Comparison of ENCODE assay signal across 1 cellular context in the genomic region with DNA sequence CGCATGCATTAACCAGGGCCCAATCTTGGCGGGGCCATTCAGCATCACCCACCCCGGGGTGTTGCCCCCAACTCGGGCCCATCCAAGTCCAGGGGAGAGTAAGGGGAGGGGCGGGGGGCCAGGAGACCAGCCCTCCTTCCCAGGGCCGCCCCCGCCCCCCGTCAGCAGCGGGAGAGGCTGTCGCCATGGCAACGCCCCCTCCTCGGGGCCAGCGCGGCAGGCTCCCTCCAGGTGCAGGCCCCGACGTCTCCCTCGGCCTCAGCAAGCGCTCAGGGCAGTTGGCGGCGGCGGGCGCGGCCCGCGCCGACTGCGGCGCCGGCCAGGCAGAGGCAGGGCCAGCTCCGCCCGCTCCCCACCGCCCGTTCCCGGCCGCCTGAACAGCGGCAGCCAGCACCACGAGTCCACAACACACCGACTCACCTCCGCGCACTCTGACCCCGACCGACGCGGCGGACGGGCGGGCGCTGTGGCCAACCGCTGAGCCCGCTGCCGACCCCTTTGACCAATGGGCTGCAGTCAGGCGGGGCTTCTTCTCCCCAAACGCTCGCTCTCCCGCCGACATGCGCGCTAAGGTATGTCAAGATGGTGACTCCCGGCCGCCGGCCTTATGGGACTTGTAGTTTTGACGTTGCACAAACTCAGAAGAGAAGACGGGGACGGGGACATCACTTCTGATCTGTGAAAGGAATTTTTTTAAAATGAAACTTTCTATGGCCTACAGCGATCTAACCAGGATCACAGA.
TF ChIP-seq lines count a peak whose summit lies in the region.

A gene with protein sequence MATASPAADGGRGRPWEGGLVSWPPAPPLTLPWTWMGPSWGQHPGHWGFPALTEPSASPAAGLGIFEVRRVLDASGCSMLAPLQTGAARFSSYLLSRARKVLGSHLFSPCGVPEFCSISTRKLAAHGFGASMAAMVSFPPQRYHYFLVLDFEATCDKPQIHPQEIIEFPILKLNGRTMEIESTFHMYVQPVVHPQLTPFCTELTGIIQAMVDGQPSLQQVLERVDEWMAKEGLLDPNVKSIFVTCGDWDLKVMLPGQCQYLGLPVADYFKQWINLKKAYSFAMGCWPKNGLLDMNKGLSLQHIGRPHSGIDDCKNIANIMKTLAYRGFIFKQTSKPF (minus strand): TSS at position 418 of the 742 bp plus-strand sequence. CDS start 231 bp downstream, at position 187.

TF ChIP-seq in HepG2, 621 proteins besides CTCF, POLR2A, EP300 and RAD21 (continued from another document and continues in another):
- TF ChIP-seq YEATS4 (CRISPR knock-in tag; IDR thresholded peaks at IDR 0.05; ENCODE audit: borderline replicate concordance) (peak; percentile 93), RFXAP (CRISPR knock-in tag; IDR thresholded peaks at IDR 0.05; ENCODE audit: borderline replicate concordance) (no peak; the same call in 1 of the 2 replicates), BCL6 (CRISPR knock-in tag; IDR thresholded peaks at IDR 0.05) (no peak), MAF1 (CRISPR knock-in tag; IDR thresholded peaks at IDR 0.05; ENCODE audit: borderline replicate concordance) (no peak), FOXP1 (IDR thresholded peaks at IDR 0.05) (no peak), FOXP1 (CRISPR knock-in tag; IDR thresholded peaks at IDR 0.05) (no peak), PHF8 (CRISPR knock-in tag; IDR thresholded peaks at IDR 0.05) (peak; percentile 76), SOX13 (IDR thresholded peaks at IDR 0.05) (no peak), SOX13 (CRISPR knock-in tag; conservative IDR thresholded peaks at IDR 0.05 in 1 of 2, IDR thresholded peaks at IDR 0.05 in 1 of 2) (no peak), GTF3A (CRISPR knock-in tag; conservative IDR thresholded peaks at IDR 0.05) (0 out of 2 replicates have a peak, but pooled peaks have one; percentile 68), KMT2A (CRISPR knock-in tag; IDR thresholded peaks at IDR 0.05) (0 out of 2 replicates have a peak, but pooled peaks have one; percentile 28), GZF1 (CRISPR knock-in tag; IDR thresholded peaks at IDR 0.05) (no peak), ZNF674 (CRISPR knock-in tag; IDR thresholded peaks at IDR 0.05; ENCODE audit: low read depth) (no peak), HCFC1 (IDR thresholded peaks at IDR 0.05; ENCODE audit: low read depth, low read length) (peak; percentile 89), KLF12 (CRISPR knock-in tag; IDR thresholded peaks at IDR 0.05; ENCODE audit: borderline replicate concordance) (peak; percentile 37; the same call in 1 of the 2 replicates), SOX6 (IDR thresholded peaks at IDR 0.05) (no peak), SOX6 (CRISPR knock-in tag; IDR thresholded peaks at IDR 0.05) (no peak), ESRRA (CRISPR knock-in tag; IDR thresholded peaks at IDR 0.05; ENCODE audit: low read depth) (no peak), MAFF (IDR thresholded peaks at IDR 0.05; ENCODE audit: low read depth, low read length) (no peak), TRIM24 (CRISPR knock-in tag; IDR thresholded peaks at IDR 0.05) (no peak), ZFP90 (CRISPR knock-in tag; IDR thresholded peaks at IDR 0.05; ENCODE audit: borderline replicate concordance) (0 out of 2 replicates have a peak, but pooled peaks have one; percentile 9), GFI1 (CRISPR knock-in tag; IDR thresholded peaks at IDR 0.05; ENCODE audit: borderline replicate concordance) (no peak; the same call in 1 of the 2 replicates), SMAD9 (CRISPR knock-in tag; IDR thresholded peaks at IDR 0.05) (no peak), JUND (CRISPR knock-in tag; IDR thresholded peaks at IDR 0.05) (no peak), SP1 (IDR thresholded peaks at IDR 0.05) (no peak), SP1 (CRISPR knock-in tag; IDR thresholded peaks at IDR 0.05) (no peak), NFIB (CRISPR knock-in tag; IDR thresholded peaks at IDR 0.05; ENCODE audit: borderline replicate concordance) (no peak), TBP (CRISPR knock-in tag; IDR thresholded peaks at IDR 0.05) (no peak), SAP130 (CRISPR knock-in tag; IDR thresholded peaks at IDR 0.05; ENCODE audit: low read depth) (peak; percentile 90), MYC (CRISPR knock-in tag; IDR thresholded peaks at IDR 0.05; ENCODE audit: borderline replicate concordance) (peak; percentile 92; the same call in 1 of the 2 replicates), PLRG1 (conservative IDR thresholded peaks at IDR 0.05) (no peak), ZNF556 (CRISPR knock-in tag; IDR thresholded peaks at IDR 0.05; ENCODE audit: borderline replicate concordance) (peak; percentile 37; the same call in 1 of the 2 replicates), ETV5 (CRISPR knock-in tag; IDR thresholded peaks at IDR 0.05; ENCODE audit: borderline replicate concordance) (no peak; the same call in 1 of the 2 replicates), CCDC6 (CRISPR knock-in tag; IDR thresholded peaks at IDR 0.05) (no peak; the same call in 1 of the 2 replicates), RARA (CRISPR knock-in tag; IDR thresholded peaks at IDR 0.05) (no peak), CBX2 (IDR thresholded peaks at IDR 0.05; ENCODE audit: low read depth, low read length) (no peak), CBX2 (CRISPR knock-in tag; IDR thresholded peaks at IDR 0.05; ENCODE audit: low read depth) (no peak), ZNF335 (CRISPR knock-in tag; IDR thresholded peaks at IDR 0.05) (no peak), ZSCAN30 (CRISPR knock-in tag; IDR thresholded peaks at IDR 0.05) (no peak), MED8 (CRISPR knock-in tag; IDR thresholded peaks at IDR 0.05; ENCODE audit: insufficient replicate concordance) (no peak)
- TF ChIP-seq, protein P1, sequence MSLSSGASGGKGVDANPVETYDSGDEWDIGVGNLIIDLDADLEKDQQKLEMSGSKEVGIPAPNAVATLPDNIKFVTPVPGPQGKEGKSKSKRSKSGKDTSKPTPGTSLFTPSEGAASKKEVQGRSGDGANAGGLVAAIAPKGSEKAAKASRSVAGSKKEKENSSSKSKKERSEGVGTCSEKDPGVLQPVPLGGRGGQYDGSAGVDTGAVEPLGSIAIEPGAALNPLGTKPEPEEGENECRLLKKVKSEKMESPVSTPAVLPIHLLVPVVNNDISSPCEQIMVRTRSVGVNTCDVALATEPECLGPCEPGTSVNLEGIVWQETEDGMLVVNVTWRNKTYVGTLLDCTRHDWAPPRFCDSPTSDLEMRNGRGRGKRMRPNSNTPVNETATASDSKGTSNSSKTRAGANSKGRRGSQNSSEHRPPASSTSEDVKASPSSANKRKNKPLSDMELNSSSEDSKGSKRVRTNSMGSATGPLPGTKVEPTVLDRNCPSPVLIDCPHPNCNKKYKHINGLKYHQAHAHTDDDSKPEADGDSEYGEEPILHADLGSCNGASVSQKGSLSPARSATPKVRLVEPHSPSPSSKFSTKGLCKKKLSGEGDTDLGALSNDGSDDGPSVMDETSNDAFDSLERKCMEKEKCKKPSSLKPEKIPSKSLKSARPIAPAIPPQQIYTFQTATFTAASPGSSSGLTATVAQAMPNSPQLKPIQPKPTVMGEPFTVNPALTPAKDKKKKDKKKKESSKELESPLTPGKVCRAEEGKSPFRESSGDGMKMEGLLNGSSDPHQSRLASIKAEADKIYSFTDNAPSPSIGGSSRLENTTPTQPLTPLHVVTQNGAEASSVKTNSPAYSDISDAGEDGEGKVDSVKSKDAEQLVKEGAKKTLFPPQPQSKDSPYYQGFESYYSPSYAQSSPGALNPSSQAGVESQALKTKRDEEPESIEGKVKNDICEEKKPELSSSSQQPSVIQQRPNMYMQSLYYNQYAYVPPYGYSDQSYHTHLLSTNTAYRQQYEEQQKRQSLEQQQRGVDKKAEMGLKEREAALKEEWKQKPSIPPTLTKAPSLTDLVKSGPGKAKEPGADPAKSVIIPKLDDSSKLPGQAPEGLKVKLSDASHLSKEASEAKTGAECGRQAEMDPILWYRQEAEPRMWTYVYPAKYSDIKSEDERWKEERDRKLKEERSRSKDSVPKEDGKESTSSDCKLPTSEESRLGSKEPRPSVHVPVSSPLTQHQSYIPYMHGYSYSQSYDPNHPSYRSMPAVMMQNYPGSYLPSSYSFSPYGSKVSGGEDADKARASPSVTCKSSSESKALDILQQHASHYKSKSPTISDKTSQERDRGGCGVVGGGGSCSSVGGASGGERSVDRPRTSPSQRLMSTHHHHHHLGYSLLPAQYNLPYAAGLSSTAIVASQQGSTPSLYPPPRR (CRISPR knock-in tag; IDR thresholded peaks at IDR 0.05; ENCODE audit: borderline replicate concordance) = no peak
- TF ChIP-seq, protein P2, sequence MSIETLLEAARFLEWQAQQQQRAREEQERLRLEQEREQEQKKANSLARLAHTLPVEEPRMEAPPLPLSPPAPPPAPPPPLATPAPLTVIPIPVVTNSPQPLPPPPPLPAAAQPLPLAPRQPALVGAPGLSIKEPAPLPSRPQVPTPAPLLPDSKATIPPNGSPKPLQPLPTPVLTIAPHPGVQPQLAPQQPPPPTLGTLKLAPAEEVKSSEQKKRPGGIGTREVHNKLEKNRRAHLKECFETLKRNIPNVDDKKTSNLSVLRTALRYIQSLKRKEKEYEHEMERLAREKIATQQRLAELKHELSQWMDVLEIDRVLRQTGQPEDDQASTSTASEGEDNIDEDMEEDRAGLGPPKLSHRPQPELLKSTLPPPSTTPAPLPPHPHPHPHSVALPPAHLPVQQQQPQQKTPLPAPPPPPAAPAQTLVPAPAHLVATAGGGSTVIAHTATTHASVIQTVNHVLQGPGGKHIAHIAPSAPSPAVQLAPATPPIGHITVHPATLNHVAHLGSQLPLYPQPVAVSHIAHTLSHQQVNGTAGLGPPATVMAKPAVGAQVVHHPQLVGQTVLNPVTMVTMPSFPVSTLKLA (IDR thresholded peaks at IDR 0.05) = peak; percentile 72
- TF ChIP-seq, protein P3, sequence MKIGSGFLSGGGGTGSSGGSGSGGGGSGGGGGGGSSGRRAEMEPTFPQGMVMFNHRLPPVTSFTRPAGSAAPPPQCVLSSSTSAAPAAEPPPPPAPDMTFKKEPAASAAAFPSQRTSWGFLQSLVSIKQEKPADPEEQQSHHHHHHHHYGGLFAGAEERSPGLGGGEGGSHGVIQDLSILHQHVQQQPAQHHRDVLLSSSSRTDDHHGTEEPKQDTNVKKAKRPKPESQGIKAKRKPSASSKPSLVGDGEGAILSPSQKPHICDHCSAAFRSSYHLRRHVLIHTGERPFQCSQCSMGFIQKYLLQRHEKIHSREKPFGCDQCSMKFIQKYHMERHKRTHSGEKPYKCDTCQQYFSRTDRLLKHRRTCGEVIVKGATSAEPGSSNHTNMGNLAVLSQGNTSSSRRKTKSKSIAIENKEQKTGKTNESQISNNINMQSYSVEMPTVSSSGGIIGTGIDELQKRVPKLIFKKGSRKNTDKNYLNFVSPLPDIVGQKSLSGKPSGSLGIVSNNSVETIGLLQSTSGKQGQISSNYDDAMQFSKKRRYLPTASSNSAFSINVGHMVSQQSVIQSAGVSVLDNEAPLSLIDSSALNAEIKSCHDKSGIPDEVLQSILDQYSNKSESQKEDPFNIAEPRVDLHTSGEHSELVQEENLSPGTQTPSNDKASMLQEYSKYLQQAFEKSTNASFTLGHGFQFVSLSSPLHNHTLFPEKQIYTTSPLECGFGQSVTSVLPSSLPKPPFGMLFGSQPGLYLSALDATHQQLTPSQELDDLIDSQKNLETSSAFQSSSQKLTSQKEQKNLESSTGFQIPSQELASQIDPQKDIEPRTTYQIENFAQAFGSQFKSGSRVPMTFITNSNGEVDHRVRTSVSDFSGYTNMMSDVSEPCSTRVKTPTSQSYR (CRISPR knock-in tag; IDR thresholded peaks at IDR 0.05; ENCODE audit: borderline replicate concordance) = peak; percentile 6; the same call in 1 of the 2 replicates
- TF ChIP-seq, protein P4, sequence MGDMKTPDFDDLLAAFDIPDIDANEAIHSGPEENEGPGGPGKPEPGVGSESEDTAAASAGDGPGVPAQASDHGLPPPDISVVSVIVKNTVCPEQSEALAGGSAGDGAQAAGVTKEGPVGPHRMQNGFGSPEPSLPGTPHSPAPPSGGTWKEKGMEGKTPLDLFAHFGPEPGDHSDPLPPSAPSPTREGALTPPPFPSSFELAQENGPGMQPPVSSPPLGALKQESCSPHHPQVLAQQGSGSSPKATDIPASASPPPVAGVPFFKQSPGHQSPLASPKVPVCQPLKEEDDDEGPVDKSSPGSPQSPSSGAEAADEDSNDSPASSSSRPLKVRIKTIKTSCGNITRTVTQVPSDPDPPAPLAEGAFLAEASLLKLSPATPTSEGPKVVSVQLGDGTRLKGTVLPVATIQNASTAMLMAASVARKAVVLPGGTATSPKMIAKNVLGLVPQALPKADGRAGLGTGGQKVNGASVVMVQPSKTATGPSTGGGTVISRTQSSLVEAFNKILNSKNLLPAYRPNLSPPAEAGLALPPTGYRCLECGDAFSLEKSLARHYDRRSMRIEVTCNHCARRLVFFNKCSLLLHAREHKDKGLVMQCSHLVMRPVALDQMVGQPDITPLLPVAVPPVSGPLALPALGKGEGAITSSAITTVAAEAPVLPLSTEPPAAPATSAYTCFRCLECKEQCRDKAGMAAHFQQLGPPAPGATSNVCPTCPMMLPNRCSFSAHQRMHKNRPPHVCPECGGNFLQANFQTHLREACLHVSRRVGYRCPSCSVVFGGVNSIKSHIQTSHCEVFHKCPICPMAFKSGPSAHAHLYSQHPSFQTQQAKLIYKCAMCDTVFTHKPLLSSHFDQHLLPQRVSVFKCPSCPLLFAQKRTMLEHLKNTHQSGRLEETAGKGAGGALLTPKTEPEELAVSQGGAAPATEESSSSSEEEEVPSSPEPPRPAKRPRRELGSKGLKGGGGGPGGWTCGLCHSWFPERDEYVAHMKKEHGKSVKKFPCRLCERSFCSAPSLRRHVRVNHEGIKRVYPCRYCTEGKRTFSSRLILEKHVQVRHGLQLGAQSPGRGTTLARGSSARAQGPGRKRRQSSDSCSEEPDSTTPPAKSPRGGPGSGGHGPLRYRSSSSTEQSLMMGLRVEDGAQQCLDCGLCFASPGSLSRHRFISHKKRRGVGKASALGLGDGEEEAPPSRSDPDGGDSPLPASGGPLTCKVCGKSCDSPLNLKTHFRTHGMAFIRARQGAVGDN (CRISPR knock-in tag; IDR thresholded peaks at IDR 0.05) = peak; percentile 73
- TF ChIP-seq, protein P5, sequence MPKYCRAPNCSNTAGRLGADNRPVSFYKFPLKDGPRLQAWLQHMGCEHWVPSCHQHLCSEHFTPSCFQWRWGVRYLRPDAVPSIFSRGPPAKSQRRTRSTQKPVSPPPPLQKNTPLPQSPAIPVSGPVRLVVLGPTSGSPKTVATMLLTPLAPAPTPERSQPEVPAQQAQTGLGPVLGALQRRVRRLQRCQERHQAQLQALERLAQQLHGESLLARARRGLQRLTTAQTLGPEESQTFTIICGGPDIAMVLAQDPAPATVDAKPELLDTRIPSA (CRISPR knock-in tag; IDR thresholded peaks at IDR 0.05; ENCODE audit: borderline replicate concordance) = no peak
- TF ChIP-seq, protein P6, sequence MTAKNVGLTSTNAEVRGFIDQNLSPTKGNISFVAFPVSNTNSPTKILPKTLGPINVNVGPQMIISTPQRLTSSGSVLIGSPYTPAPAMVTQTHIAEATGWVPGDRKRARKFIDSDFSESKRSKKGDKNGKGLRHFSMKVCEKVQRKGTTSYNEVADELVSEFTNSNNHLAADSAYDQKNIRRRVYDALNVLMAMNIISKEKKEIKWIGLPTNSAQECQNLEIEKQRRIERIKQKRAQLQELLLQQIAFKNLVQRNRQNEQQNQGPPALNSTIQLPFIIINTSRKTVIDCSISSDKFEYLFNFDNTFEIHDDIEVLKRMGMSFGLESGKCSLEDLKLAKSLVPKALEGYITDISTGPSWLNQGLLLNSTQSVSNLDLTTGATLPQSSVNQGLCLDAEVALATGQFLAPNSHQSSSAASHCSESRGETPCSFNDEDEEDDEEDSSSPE (CRISPR knock-in tag; IDR thresholded peaks at IDR 0.05) = peak; percentile 67; the same call in 1 of the 2 replicates
